In genomic region chr15:46394463-46394862, GRCh38 we compare ENCODE assay signal across 24 cellular contexts.
"Had no signal": no experiment of that assay in that cellular context is flagged by ENCODE, and none has a peak within 500 bp of the region (broad histone marks: within the 10 kb centered on the region; RNA-seq: fewer than 3 reads in every experiment).

No MANE protein-coding gene starts in this region.

- H3K4me3 Mint-ChIP-seq: effector memory CD8-positive, alpha-beta T cell; immature natural killer cell; memory B cell; mesothelial cell of epicardium; naive B cell; natural killer cell treated with Interleukin-12 subunit alpha and Interleukin-12 subunit beta and Interleukin-15 and Interleukin-18, amount 100 ng/mL, for 72 hours; stimulated activated effector memory CD8-positive, alpha-beta T cell treated with anti-CD3 and anti-CD28 coated beads, Interleukin-12 subunit alpha, Interleukin-12 subunit beta, amount 100 ng/mL, for 72 hours had no signal

- H3K36me3 Mint-ChIP-seq: immature natural killer cell; memory B cell; mesothelial cell of epicardium; stimulated activated effector memory CD8-positive, alpha-beta T cell treated with anti-CD3 and anti-CD28 coated beads, Interleukin-12 subunit alpha, Interleukin-12 subunit beta, amount 100 ng/mL, for 72 hours had no signal

- H3K4me1 ChIP-seq: psoas muscle, sigmoid colon, testis, tibial artery, upper lobe of left lung had no signal

- H3K27ac ChIP-seq: ovary, psoas muscle, sigmoid colon, testis, tibial artery, upper lobe of left lung had no signal

- ATAC-seq: effector memory CD8-positive, alpha-beta T cell; left lobe of liver; mucosa of descending colon; natural killer cell treated with Interleukin-12 subunit alpha and Interleukin-12 subunit beta and Interleukin-15 and Interleukin-18, amount 100 ng/mL, for 72 hours; psoas muscle; right cardiac atrium; stimulated activated effector memory CD8-positive, alpha-beta T cell treated with anti-CD3 and anti-CD28 coated beads, Interleukin-12 subunit alpha, Interleukin-12 subunit beta, amount 100 ng/mL, for 72 hours; stimulated activated naive CD8-positive, alpha-beta T cell treated with anti-CD3 and anti-CD28 coated beads, Interleukin-15, Interleukin-2, amounts not matched to agents 100 U/mL and 50 U/mL, for 24 hours had no signal

- H3K4me1 Mint-ChIP-seq: immature natural killer cell; memory B cell; mesothelial cell of epicardium; naive B cell; stimulated activated effector memory CD8-positive, alpha-beta T cell treated with anti-CD3 and anti-CD28 coated beads, Interleukin-12 subunit alpha, Interleukin-12 subunit beta, amount 100 ng/mL, for 72 hours had no signal

- H3K27ac Mint-ChIP-seq: effector memory CD8-positive, alpha-beta T cell; immature natural killer cell; memory B cell; mesothelial cell of epicardium; naive B cell; natural killer cell treated with Interleukin-12 subunit alpha and Interleukin-12 subunit beta and Interleukin-15 and Interleukin-18, amount 100 ng/mL, for 72 hours; stimulated activated effector memory CD8-positive, alpha-beta T cell treated with anti-CD3 and anti-CD28 coated beads, Interleukin-12 subunit alpha, Interleukin-12 subunit beta, amount 100 ng/mL, for 72 hours had no signal

- H3K27me3 ChIP-seq: sigmoid colon, testis, tibial artery, upper lobe of left lung had no signal

- H3K27me3 Mint-ChIP-seq: effector memory CD8-positive, alpha-beta T cell; memory B cell; naive B cell; natural killer cell treated with Interleukin-12 subunit alpha and Interleukin-12 subunit beta and Interleukin-15 and Interleukin-18, amount 100 ng/mL, for 72 hours had no signal

- H3K36me3 ChIP-seq: ovary, sigmoid colon, tibial artery, upper lobe of left lung had no signal

- DNase-seq: cortex of kidney; effector memory CD8-positive, alpha-beta T cell; hypothalamus; immature natural killer cell; mucosa of descending colon; naive B cell; occipital lobe; ovary; psoas muscle; right cardiac atrium; sigmoid colon; stimulated activated CD4-positive, alpha-beta T cell treated with anti-CD3 and anti-CD28 coated beads, Interleukin-2, amount 100 ng/mL, for 24 hours; stimulated activated CD4-positive, alpha-beta T cell treated with anti-CD3 and anti-CD28 coated beads, Interleukin-4, amount 100 ng/mL, for 24 hours; stimulated activated naive CD8-positive, alpha-beta T cell treated with anti-CD3 and anti-CD28 coated beads, Interleukin-15, Interleukin-2, amounts not matched to agents 100 U/mL and 50 U/mL, for 24 hours; substantia nigra; testis; tibial artery; upper lobe of left lung had no signal

- H3K4me3 ChIP-seq: lung, mucosa of descending colon, ovary, psoas muscle, sigmoid colon, testis, tibial artery, upper lobe of left lung had no signal

- H3K9me3 ChIP-seq: ovary, testis had no signal
